Comparison of ENCODE assay signal across 23 cellular contexts in the genomic region with DNA sequence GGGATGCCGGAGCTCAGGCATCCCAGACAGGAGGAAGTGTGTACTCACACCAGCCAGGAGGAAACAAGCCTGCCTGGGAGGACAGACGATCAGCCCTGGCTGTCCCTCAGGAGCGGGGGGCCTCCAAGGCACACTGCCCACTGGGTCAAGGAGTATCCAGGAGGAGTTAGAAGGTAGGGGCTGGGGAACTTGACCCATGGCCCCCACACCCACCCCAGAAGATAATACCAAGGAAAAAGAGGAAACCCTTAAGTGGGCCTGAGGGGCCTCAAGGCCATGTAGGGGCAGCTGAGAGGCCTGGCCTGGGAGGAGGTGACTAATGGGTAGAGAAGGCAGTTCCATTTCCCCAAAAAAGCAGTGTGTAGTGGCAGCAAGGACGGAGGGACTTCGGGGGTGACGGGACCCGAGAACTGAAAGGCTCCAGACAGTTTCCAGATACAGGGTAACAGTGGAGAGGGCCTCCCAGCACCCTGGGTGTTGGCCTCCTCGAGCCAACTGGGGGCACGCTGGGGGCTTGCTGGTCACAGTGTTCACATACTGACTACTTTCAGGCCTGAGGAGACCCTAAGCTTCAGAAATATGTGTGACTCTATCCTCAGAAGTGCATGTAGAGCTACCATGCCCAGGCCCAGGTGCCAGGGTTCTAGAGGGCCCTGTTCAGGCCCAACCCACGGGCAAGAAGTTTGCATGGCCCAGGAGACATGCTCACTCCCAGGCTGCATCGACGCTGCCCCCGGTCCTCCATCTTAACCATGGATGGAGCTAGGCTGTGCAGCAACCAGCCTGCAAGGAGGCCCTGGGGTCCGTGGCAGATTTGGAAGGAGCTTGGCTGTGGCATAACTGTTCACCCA.
DNase-seq lines count a peak whose midpoint lies in the region; ATAC-seq lines count a peak whose summit lies in the region.
"Had no signal": no experiment of that assay in that cellular context is flagged by ENCODE, and none has a peak within 500 bp of the region (broad histone marks: within the 10 kb centered on the region; RNA-seq: fewer than 3 reads in every experiment).

No MANE protein-coding gene starts in this region.

- H3K4me1 Mint-ChIP-seq in stimulated activated naive B cell treated with anti-CD40 and anti-IgM and Interleukin-4, amounts not matched to agents 10 μg/mL and 1 μg/mL and 100 μg/mL, for 72 hours: peaks cover 0 to 3% of the 10 kb centered on the region in 2 donors
- H3K4me1 Mint-ChIP-seq: activated naive CD4-positive, alpha-beta T cell treated with anti-CD3 and anti-CD28 coated beads, Interleukin-2, amount 50 U/mL, for 24 hours; stimulated activated effector memory CD8-positive, alpha-beta T cell treated with anti-CD3 and anti-CD28 coated beads, Interleukin-12 subunit alpha, Interleukin-12 subunit beta, amount 100 ng/mL, for 72 hours; T-cell had no signal

- no peaks in the 10 kb centered on the region for H3K36me3 Mint-ChIP-seq in stimulated activated naive B cell treated with anti-CD40 and anti-IgM and Interleukin-4, amounts not matched to agents 10 μg/mL and 1 μg/mL and 100 μg/mL, for 72 hours
- H3K36me3 Mint-ChIP-seq: activated naive CD4-positive, alpha-beta T cell treated with anti-CD3 and anti-CD28 coated beads, Interleukin-2, amount 50 U/mL, for 24 hours; stimulated activated effector memory CD8-positive, alpha-beta T cell treated with anti-CD3 and anti-CD28 coated beads, Interleukin-12 subunit alpha, Interleukin-12 subunit beta, amount 100 ng/mL, for 72 hours had no signal

- no peaks in the 10 kb centered on the region for H3K27me3 Mint-ChIP-seq in stimulated activated naive B cell treated with anti-CD40 and anti-IgM and Interleukin-4, amounts not matched to agents 10 μg/mL and 1 μg/mL and 100 μg/mL, for 72 hours
- H3K27me3 Mint-ChIP-seq: activated naive CD4-positive, alpha-beta T cell treated with anti-CD3 and anti-CD28 coated beads, Interleukin-2, amount 50 U/mL, for 24 hours; T-cell had no signal

- no peak for ATAC-seq in left lobe of liver
- no peak for ATAC-seq in stimulated activated naive B cell treated with anti-CD40 and anti-IgM and Interleukin-4, amounts not matched to agents 10 μg/mL and 1 μg/mL and 100 μg/mL, for 72 hours (replicated peaks)
- ATAC-seq in HG03432 (IDR thresholded peaks at IDR 0.05; ENCODE audit: unreplicated experiment): no peak
- ATAC-seq: stimulated activated effector memory CD8-positive, alpha-beta T cell treated with anti-CD3 and anti-CD28 coated beads, Interleukin-12 subunit alpha, Interleukin-12 subunit beta, amount 100 ng/mL, for 72 hours; T-cell had no signal

- H3K27ac Mint-ChIP-seq in stimulated activated naive B cell treated with anti-CD40 and anti-IgM and Interleukin-4, amounts not matched to agents 10 μg/mL and 1 μg/mL and 100 μg/mL, for 72 hours: peak overlapping the region; percentile 16
- H3K27ac Mint-ChIP-seq: activated naive CD4-positive, alpha-beta T cell treated with anti-CD3 and anti-CD28 coated beads, Interleukin-2, amount 50 U/mL, for 24 hours; stimulated activated effector memory CD8-positive, alpha-beta T cell treated with anti-CD3 and anti-CD28 coated beads, Interleukin-12 subunit alpha, Interleukin-12 subunit beta, amount 100 ng/mL, for 72 hours; T-cell had no signal

- H3K4me3 Mint-ChIP-seq in stimulated activated naive B cell treated with anti-CD40 and anti-IgM and Interleukin-4, amounts not matched to agents 10 μg/mL and 1 μg/mL and 100 μg/mL, for 72 hours: no peak overlapping the region
- H3K4me3 Mint-ChIP-seq: activated naive CD4-positive, alpha-beta T cell treated with anti-CD3 and anti-CD28 coated beads, Interleukin-2, amount 50 U/mL, for 24 hours; stimulated activated effector memory CD8-positive, alpha-beta T cell treated with anti-CD3 and anti-CD28 coated beads, Interleukin-12 subunit alpha, Interleukin-12 subunit beta, amount 100 ng/mL, for 72 hours; T-cell had no signal

- DNase-seq in activated CD4-positive, CD25-positive, alpha-beta regulatory T cell treated with anti-CD3 and anti-CD28 coated beads, Interleukin-2, amount 50 U/mL, for 72 hours: peak; percentile 14
- DNase-seq in activated CD4-positive, CD25-positive, alpha-beta regulatory T cell (lab: John Stamatoyannopoulos, UW): no peak
- DNase-seq in NOMO-1 (lab: John Stamatoyannopoulos, UW; ENCODE audit: unreplicated experiment in 2 of 2): peak; percentile 46 to 56
- DNase-seq in left lobe of liver (ENCODE audit: low spot score): peak; percentile 37
- DNase-seq in stimulated activated naive B cell treated with anti-CD40 and anti-IgM and Interleukin-4, amounts not matched to agents 10 μg/mL and 1 μg/mL and 100 μg/mL, for 72 hours: no peak
- DNase-seq in NCI-H226: no peak
- DNase-seq in stimulated activated naive CD4-positive, alpha-beta T cell (lab: John Stamatoyannopoulos, UW): no peak
- DNase-seq: activated CD4-positive, alpha-beta T cell treated with anti-CD3 and anti-CD28 coated beads for 4 hours; activated T-cell treated with anti-CD3 and anti-CD28 coated beads, Interleukin-2, amount 50 U/mL, for 48 hours; AML-193; DMS53; GF-D8; H9; MM.1S; NCI-H187; NCI-H748 treated with DMSO at 0.1 percent for 48 hours; PC-9; SJCRH30; stimulated activated CD4-positive, alpha-beta T cell treated with anti-CD3 and anti-CD28 coated beads, Interleukin-2, amount 100 ng/mL, for 24 hours; T-cell had no signal

- no peaks in the 10 kb centered on the region for H3K9me3 Mint-ChIP-seq in stimulated activated naive B cell treated with anti-CD40 and anti-IgM and Interleukin-4, amounts not matched to agents 10 μg/mL and 1 μg/mL and 100 μg/mL, for 72 hours
- H3K9me3 Mint-ChIP-seq: activated naive CD4-positive, alpha-beta T cell treated with anti-CD3 and anti-CD28 coated beads, Interleukin-2, amount 50 U/mL, for 24 hours; H9; stimulated activated effector memory CD8-positive, alpha-beta T cell treated with anti-CD3 and anti-CD28 coated beads, Interleukin-12 subunit alpha, Interleukin-12 subunit beta, amount 100 ng/mL, for 72 hours; T-cell had no signal

Comparison
In these comparisons a context has a peak if more than half of its experiments do, and no peak if none do; other contexts are left out.
1. DNase-seq: peak in activated CD4-positive, CD25-positive, alpha-beta regulatory T cell treated with anti-CD3 and anti-CD28 coated beads, Interleukin-2, amount 50 U/mL, for 72 hours (single experiment), NOMO-1 (2 of 2) and left lobe of liver (single experiment); none in activated CD4-positive, CD25-positive, alpha-beta regulatory T cell (0 of 4), stimulated activated naive B cell treated with anti-CD40 and anti-IgM and Interleukin-4, amounts not matched to agents 10 μg/mL and 1 μg/mL and 100 μg/mL, for 72 hours (single experiment), NCI-H226 (single experiment) and stimulated activated naive CD4-positive, alpha-beta T cell (0 of 6).